9 cellular contexts compared by ENCODE assay signal in the genomic region with DNA sequence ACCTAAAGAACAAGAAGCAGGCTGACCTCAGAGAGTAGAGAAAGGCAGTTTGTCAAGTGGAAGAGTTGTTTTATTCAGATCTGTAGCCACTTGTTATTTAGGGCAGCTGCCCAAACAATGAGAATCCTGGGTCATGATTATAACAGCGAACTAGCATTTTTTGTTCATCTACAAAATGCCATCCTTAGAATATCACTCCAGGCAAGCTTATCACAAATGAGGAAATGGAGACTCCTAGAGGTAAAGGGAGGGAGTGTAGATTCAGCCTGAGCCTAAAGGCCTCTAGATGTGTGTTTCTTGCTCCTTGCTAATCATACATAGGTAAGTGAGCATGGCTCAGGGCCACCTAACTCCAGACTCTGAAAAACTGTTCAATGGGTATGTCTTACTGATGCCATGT.
A peak's percentile ranks its signal among the peaks of the same experiment; 100 is the strongest.
DNase-seq lines count a peak whose midpoint lies in the region; ATAC-seq, FAIRE-seq and TF ChIP-seq lines count a peak whose summit lies in the region.
"Had no signal": no experiment of that assay in that cellular context is flagged by ENCODE, and none has a peak within 500 bp of the region (broad histone marks: within the 10 kb centered on the region; RNA-seq: fewer than 3 reads in every experiment).

No MANE protein-coding gene starts in this region.

- no peak overlapping the region for H3K4me3 Mint-ChIP-seq in neural crest cell
- no peak overlapping the region for H3K4me3 Mint-ChIP-seq in effector memory CD8-positive, alpha-beta T cell
- H3K4me3 Mint-ChIP-seq in activated naive CD4-positive, alpha-beta T cell treated with anti-CD3 and anti-CD28 coated beads, Interleukin-2, amount 10 ng/mL, durations not matched to agents 7 days and 5 days: no peak overlapping the region
- H3K4me3 Mint-ChIP-seq: brain had no signal

- no peak overlapping the region for H3K27ac Mint-ChIP-seq in neural crest cell (ENCODE audit: unreplicated experiment)
- H3K27ac Mint-ChIP-seq in effector memory CD8-positive, alpha-beta T cell: no peak overlapping the region
- H3K27ac Mint-ChIP-seq in activated naive CD4-positive, alpha-beta T cell treated with anti-CD3 and anti-CD28 coated beads, Interleukin-2, amount 10 ng/mL, durations not matched to agents 7 days and 5 days: no peak overlapping the region
- H3K27ac Mint-ChIP-seq: brain had no signal

- TF ChIP-seq EP300 in A549 (IDR thresholded peaks at IDR 0.05): no peak

- H3K9me3 Mint-ChIP-seq in neural crest cell: no peaks in the 10 kb centered on the region
- H3K9me3 Mint-ChIP-seq in effector memory CD8-positive, alpha-beta T cell: peaks cover 3 to 10% of the 10 kb centered on the region in 2 donors
- no peaks in the 10 kb centered on the region for H3K9me3 Mint-ChIP-seq in activated naive CD4-positive, alpha-beta T cell treated with anti-CD3 and anti-CD28 coated beads, Interleukin-2, amount 10 ng/mL, durations not matched to agents 7 days and 5 days

- CTCF ChIA-PET in A549 (lab: Yijun Ruan, JAX): interaction anchor here (1.2 to 2.6 kb wide), 4 partner anchors 12 to 284 kb away, joined by 3 to 10 read pairs (median 3); no protein-coding TSS in a partner anchor
- CTCF ChIA-PET in activated naive CD4-positive, alpha-beta T cell treated with anti-CD3 and anti-CD28 coated beads, Interleukin-2, amount 10 ng/mL, durations not matched to agents 7 days and 5 days (lab: Charles Lee): interaction anchor here (1.2 kb wide), 1 partner anchor 226 kb away, joined by 3 read pairs; no protein-coding TSS in a partner anchor

- H3K27ac ChIP-seq in A549: no peak overlapping the region

- FAIRE-seq in A549 (lab: Jason Lieb, UNC): no peak

- POLR2A ChIA-PET in A549 (lab: Yijun Ruan, JAX): no interaction called here

- ATAC-seq in A549 (peak; percentile 59 to 89; a peak in 3 of 6 replicates), GM18511 (IDR thresholded peaks at IDR 0.05; ENCODE audit: unreplicated experiment) (peak; percentile 85), HG03025 (IDR thresholded peaks at IDR 0.05; ENCODE audit: low FRiP score, unreplicated experiment) (peak; percentile 83)
- ATAC-seq in effector memory CD8-positive, alpha-beta T cell (replicated peaks): no peak

- peak; percentile 46 to 62 for TF ChIP-seq RAD21 in A549 (conservative IDR thresholded peaks at IDR 0.05 in 1 of 2, IDR thresholded peaks at IDR 0.05 in 1 of 2)

- no peak overlapping the region for H3K4me2 ChIP-seq in A549

- H3K4me1 ChIP-seq in A549: peaks cover 21% of the 10 kb centered on the region; the same call in 2 of the 3 replicates

- no peaks in the 10 kb centered on the region for H3K9me3 ChIP-seq in A549

- H3K4me1 Mint-ChIP-seq in neural crest cell: no peaks in the 10 kb centered on the region
- no peaks in the 10 kb centered on the region for H3K4me1 Mint-ChIP-seq in effector memory CD8-positive, alpha-beta T cell (ENCODE audit: low read depth in 2 of 2)
- no peaks in the 10 kb centered on the region for H3K4me1 Mint-ChIP-seq in activated naive CD4-positive, alpha-beta T cell treated with anti-CD3 and anti-CD28 coated beads, Interleukin-2, amount 10 ng/mL, durations not matched to agents 7 days and 5 days

- H3K36me3 Mint-ChIP-seq in neural crest cell (ENCODE audit: low read depth): no peaks in the 10 kb centered on the region
- H3K36me3 Mint-ChIP-seq in effector memory CD8-positive, alpha-beta T cell (ENCODE audit: insufficient read depth): no peaks in the 10 kb centered on the region
- no peaks in the 10 kb centered on the region for H3K36me3 Mint-ChIP-seq in activated naive CD4-positive, alpha-beta T cell treated with anti-CD3 and anti-CD28 coated beads, Interleukin-2, amount 10 ng/mL, durations not matched to agents 7 days and 5 days
- H3K36me3 Mint-ChIP-seq: brain had no signal

- no peak for TF ChIP-seq POLR2A in A549 (IDR thresholded peaks at IDR 0.05; ENCODE audit: low read length)

- 87% methylated on average over 1 of the region's 1 CpG for WGBS in A549 (ENCODE audit: missing lambda C conversion rate)

- no peaks in the 10 kb centered on the region for H3K27me3 Mint-ChIP-seq in neural crest cell (ENCODE audit: low read depth)
- no peaks in the 10 kb centered on the region for H3K27me3 Mint-ChIP-seq in effector memory CD8-positive, alpha-beta T cell
- no peaks in the 10 kb centered on the region for H3K27me3 Mint-ChIP-seq in activated naive CD4-positive, alpha-beta T cell treated with anti-CD3 and anti-CD28 coated beads, Interleukin-2, amount 10 ng/mL, durations not matched to agents 7 days and 5 days
- H3K27me3 Mint-ChIP-seq: brain had no signal

- peak; percentile 26; the same call in 2 of the 3 replicates for TF ChIP-seq CTCF in A549 (IDR thresholded peaks at IDR 0.05)
- TF ChIP-seq CTCF in neural crest cell (conservative IDR thresholded peaks at IDR 0.05): peak; percentile 57

- DNase-seq in A549 (ENCODE audit: low read depth in 1 of 2, low spot score in 1 of 2): peak in 1 of 2 experiments; percentile 47
- DNase-seq in NCI-H526 treated with DMSO at 0.1 percent for 48 hours (lab: John Stamatoyannopoulos, UW): peak; percentile 23
- peak; percentile 74 for DNase-seq in dermis blood vessel endothelial cell
- DNase-seq in neural crest cell (ENCODE audit: low read depth, low spot score): no peak
- DNase-seq in effector memory CD8-positive, alpha-beta T cell: no peak
- no peak for DNase-seq in activated naive CD4-positive, alpha-beta T cell treated with anti-CD3 and anti-CD28 coated beads, Interleukin-2, amount 10 ng/mL, durations not matched to agents 7 days and 5 days

- no peak overlapping the region for H3K4me3 ChIP-seq in A549

TF ChIP-seq in A549, 52 proteins besides CTCF, POLR2A, EP300 and RAD21:
- no peak for TF ChIP-seq ZC3H11A (IDR thresholded peaks at IDR 0.05)
- peak; percentile 31; the same call in 1 of the 3 replicates for TF ChIP-seq SMC3 (IDR thresholded peaks at IDR 0.05)

Comparison
In these comparisons a context has a peak if more than half of its experiments do, and no peak if none do; other contexts are left out.
1. DNase-seq: peak in NCI-H526 treated with DMSO at 0.1 percent for 48 hours (single experiment) and dermis blood vessel endothelial cell (single experiment); none in neural crest cell (single experiment), effector memory CD8-positive, alpha-beta T cell (0 of 3) and activated naive CD4-positive, alpha-beta T cell treated with anti-CD3 and anti-CD28 coated beads, Interleukin-2, amount 10 ng/mL, durations not matched to agents 7 days and 5 days (single experiment).